ENCODE assay signal across 10 cellular contexts in the genomic region with DNA sequence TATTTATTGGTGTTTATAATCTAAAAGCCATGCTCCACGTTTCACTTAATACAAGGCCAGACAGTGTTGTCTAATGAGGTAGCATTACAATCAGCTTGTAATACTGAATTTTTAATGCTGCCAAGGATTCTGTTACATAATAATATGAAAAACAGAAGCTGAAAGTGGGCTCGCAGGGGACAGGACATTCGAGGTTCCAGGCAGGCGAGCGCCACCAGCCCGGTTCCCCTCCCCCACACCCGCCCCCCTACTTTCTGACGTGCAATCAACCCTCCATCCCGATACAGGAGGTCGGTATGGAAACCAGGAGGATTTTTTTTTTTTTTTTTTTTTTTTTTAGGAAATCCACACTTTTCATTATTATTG. TPM values are rescaled to one million over a fixed set of nuclear protein-coding genes. Genes with fewer than 3 reads are reported as not detected.
DNase-seq lines count a peak whose midpoint lies in the region; ATAC-seq and TF ChIP-seq lines count a peak whose summit lies in the region.
"Had no signal": no experiment of that assay in that cellular context is flagged by ENCODE, and none has a peak within 500 bp of the region (broad histone marks: within the 10 kb centered on the region; RNA-seq: fewer than 3 reads in every experiment).

No MANE protein-coding gene starts in this region.

- TF ChIP-seq POLR2A in heart left ventricle (IDR thresholded peaks at IDR 0.05) = no peak
- no peak for TF ChIP-seq POLR2A in upper lobe of left lung (IDR thresholded peaks at IDR 0.05)

- H3K36me3 ChIP-seq in heart left ventricle = no peaks in the 10 kb centered on the region
- no peaks in the 10 kb centered on the region for H3K36me3 ChIP-seq in mesodermal cell (ENCODE audit: control insufficient read depth, insufficient read depth, low read length)
- no peaks in the 10 kb centered on the region for H3K36me3 ChIP-seq in upper lobe of left lung

- DNase-seq in heart left ventricle (no peak), Right ventricle myocardium superior (no peak), caudate nucleus (lab: John Stamatoyannopoulos, UW) (peak in 1 of 61 donors; percentile 27), upper lobe of left lung (peak in 1 of 2 donors; percentile 48), hypothalamus (lab: John Stamatoyannopoulos, UW) (no peak)
- DNase-seq in stimulated activated CD8-positive, alpha-beta memory T cell treated with anti-CD3 and anti-CD28 coated beads, Interleukin-4, amount 100 ng/mL, for 48 hours = no peak
- DNase-seq in stimulated activated CD4-positive, alpha-beta T cell treated with anti-CD3 and anti-CD28 coated beads, Interleukin-1b, Interleukin-23, amount 100 ng/mL, for 48 hours = no peak
- DNase-seq: activated CD8-positive, alpha-beta memory T cell treated with anti-CD3 and anti-CD28 coated beads, Interleukin-2, amount 10 ng/mL, durations not matched to agents 7 days and 5 days; NCI-H1105 treated with DMSO at 0.1 percent for 48 hours had no signal

- H3K4me1 ChIP-seq in heart left ventricle = peaks cover 2 to 73% (median 38%) of the 10 kb centered on the region in 12 donors
- peaks cover 68% of the 10 kb centered on the region for H3K4me1 ChIP-seq in mesodermal cell (ENCODE audit: control insufficient read depth, insufficient read depth, low read length, poor library complexity, severe bottlenecking)
- H3K4me1 ChIP-seq in upper lobe of left lung = peaks cover 37 to 65% (median 59%) of the 10 kb centered on the region in 4 donors

- TF ChIP-seq EP300 in upper lobe of left lung (IDR thresholded peaks at IDR 0.05) = no peak

- TF ChIP-seq CTCF in heart left ventricle (IDR thresholded peaks at IDR 0.05) = peak in 2 of 12 donors; percentile 16 to 20
- TF ChIP-seq CTCF in upper lobe of left lung (IDR thresholded peaks at IDR 0.05) = no peak

- H3K9me3 ChIP-seq in heart left ventricle (no peaks in the 10 kb centered on the region), mesodermal cell (ENCODE audit: control insufficient read depth, low read length) (no peaks in the 10 kb centered on the region), upper lobe of left lung (no peaks in the 10 kb centered on the region)

- intact Hi-C loops in heart left ventricle (cut with DNase I) = loop anchor here in 5 of 10 donors (1.0 to 10.0 kb wide), 6 partner anchors 62 to 222 kb away; no protein-coding TSS in a partner anchor
- intact Hi-C loops in Right ventricle myocardium superior (cut with DNase I) = loop anchor here (10.0 kb wide), 1 partner anchor 109 kb away; no protein-coding TSS in a partner anchor

- 42 to 54% (median 52%) methylated on average over 10 of the region's 10 CpGs for WGBS in heart left ventricle, 4 donors
- no CpG with 5 or more reads among the region's 10 CpGs for WGBS in mesodermal cell (ENCODE audit: insufficient coverage in 2 of 2), 2 experiments
- 46 to 47% methylated on average over 10 of the region's 10 CpGs for WGBS in upper lobe of left lung, 2 donors

- no peak for ATAC-seq in heart left ventricle
- no peak for ATAC-seq in Right ventricle myocardium superior (ENCODE audit: poor library complexity)
- ATAC-seq in upper lobe of left lung (ENCODE audit: low FRiP score in 2 of 2) = no peak
- ATAC-seq: activated CD8-positive, alpha-beta memory T cell treated with anti-CD3 and anti-CD28 coated beads, Interleukin-2, amount 10 ng/mL, durations not matched to agents 7 days and 5 days had no signal

- H3K4me3 ChIP-seq in heart left ventricle = peak overlapping the region in 5 of 12 donors; percentile 7 to 84 (median 65)
- no peak overlapping the region for H3K4me3 ChIP-seq in mesodermal cell (ENCODE audit: extremely low read depth, insufficient read depth, low read length, poor library complexity, severe bottlenecking)
- no peak overlapping the region for H3K4me3 ChIP-seq in upper lobe of left lung

- H3K27me3 ChIP-seq in heart left ventricle (no peaks in the 10 kb centered on the region), upper lobe of left lung (no peaks in the 10 kb centered on the region)

- H3K27ac ChIP-seq in heart left ventricle (peak overlapping the region; percentile 86 to 98 (median 94)), caudate nucleus (ENCODE audit: low read depth, low read length) (peak overlapping the region; percentile 95), mesodermal cell (ENCODE audit: low read depth, low read length, severe bottlenecking) (peak overlapping the region; percentile 74), upper lobe of left lung (peak overlapping the region; percentile 93 to 98 (median 95))

RNA-seq across cellular contexts. Expression of gene ZFHX3, which starts 6.2 kb away (rescaled TPM):
- 10 to 100 TPM in 6 of 9 donors, 1 to 10 TPM in 3; 7.8 to 21.6 (median 14.5) TPM for total RNA-seq in heart left ventricle
- 1 to 10 TPM; 3.8 to 4.0 TPM for polyA plus RNA-seq in heart left ventricle
- total RNA-seq in Right ventricle myocardium superior = 8.3 TPM
- 5.9 TPM for polyA plus RNA-seq in mesodermal cell (2013, experiment 1 of 2)
- 4.4 TPM for polyA plus RNA-seq in mesodermal cell (2013, experiment 2 of 2)
- total RNA-seq in upper lobe of left lung = 10 to 100 TPM; 22.4 to 40.3 (median 27.0) TPM
